Comparison of ENCODE assay signal across 1 cellular context in the genomic region with DNA sequence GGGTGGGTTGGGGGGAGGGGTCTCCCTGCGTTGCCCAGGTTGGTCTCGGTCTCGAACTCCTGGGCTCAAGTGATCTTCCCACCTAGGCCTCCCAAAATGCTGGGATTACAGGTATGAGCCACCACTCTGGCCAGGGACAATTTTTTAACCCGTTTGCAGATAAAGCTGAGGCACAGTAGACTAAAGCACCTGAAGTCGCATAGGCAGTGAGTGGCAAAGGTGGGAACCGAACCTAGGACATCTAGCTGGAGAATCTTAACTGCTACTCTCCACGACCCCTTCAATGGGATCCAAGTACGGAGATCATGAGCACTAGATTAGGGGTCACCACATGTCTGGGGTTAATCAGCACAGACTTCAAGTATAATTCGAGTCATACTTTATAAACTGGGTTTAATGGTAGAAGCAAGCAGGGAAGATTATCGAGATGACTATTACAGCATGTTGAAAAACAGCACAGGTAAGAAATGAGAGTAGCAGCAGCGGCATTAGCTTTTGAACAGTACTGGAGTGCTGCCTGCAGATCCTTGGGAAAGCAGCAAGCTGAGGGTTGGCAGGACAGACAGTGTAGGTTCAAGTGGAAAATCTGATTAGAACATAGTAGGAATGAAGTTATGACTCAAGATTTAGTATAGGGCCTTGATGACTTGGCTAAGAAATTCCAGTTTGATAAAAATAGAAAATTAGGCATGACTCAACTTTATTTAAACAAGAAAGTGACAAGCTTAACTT.
TF ChIP-seq lines count a peak whose summit lies in the region.

No MANE protein-coding gene starts in this region.

TF ChIP-seq in SK-N-SH treated with all-trans-retinoic acid at 6 μM for 48 hours, 23 proteins besides CTCF, POLR2A, EP300 and RAD21 (continued from another document):
- no peak for TF ChIP-seq CREB5 (CRISPR knock-in tag; IDR thresholded peaks at IDR 0.05; ENCODE audit: low read depth)
- TF ChIP-seq ESRRG (CRISPR knock-in tag; IDR thresholded peaks at IDR 0.05) = no peak
- peak; percentile 87 for TF ChIP-seq ISL1 (CRISPR knock-in tag; IDR thresholded peaks at IDR 0.05)
- no peak for TF ChIP-seq PPARA (CRISPR knock-in tag; IDR thresholded peaks at IDR 0.05; ENCODE audit: borderline replicate concordance)
- TF ChIP-seq ZFP3 (CRISPR knock-in tag; IDR thresholded peaks at IDR 0.05) = peak; percentile 54; the same call in 1 of the 2 replicates
- TF ChIP-seq ZFP30 (CRISPR knock-in tag; IDR thresholded peaks at IDR 0.05) = no peak
- no peak for TF ChIP-seq TSHZ2 (CRISPR knock-in tag; IDR thresholded peaks at IDR 0.05)
- TF ChIP-seq TOX (CRISPR knock-in tag; IDR thresholded peaks at IDR 0.05; ENCODE audit: borderline replicate concordance) = 0 out of 2 replicates have a peak, but pooled peaks have one; percentile 19
- 0 out of 2 replicates have a peak, but pooled peaks have one; percentile 22 for TF ChIP-seq ZC3H10 (CRISPR knock-in tag; IDR thresholded peaks at IDR 0.05)
- TF ChIP-seq, protein P1, sequence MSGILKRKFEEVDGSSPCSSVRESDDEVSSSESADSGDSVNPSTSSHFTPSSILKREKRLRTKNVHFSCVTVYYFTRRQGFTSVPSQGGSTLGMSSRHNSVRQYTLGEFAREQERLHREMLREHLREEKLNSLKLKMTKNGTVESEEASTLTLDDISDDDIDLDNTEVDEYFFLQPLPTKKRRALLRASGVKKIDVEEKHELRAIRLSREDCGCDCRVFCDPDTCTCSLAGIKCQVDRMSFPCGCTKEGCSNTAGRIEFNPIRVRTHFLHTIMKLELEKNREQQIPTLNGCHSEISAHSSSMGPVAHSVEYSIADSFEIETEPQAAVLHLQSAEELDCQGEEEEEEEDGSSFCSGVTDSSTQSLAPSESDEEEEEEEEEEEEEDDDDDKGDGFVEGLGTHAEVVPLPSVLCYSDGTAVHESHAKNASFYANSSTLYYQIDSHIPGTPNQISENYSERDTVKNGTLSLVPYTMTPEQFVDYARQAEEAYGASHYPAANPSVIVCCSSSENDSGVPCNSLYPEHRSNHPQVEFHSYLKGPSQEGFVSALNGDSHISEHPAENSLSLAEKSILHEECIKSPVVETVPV (CRISPR knock-in tag; IDR thresholded peaks at IDR 0.05) = no peak
